25 cellular contexts compared by ENCODE assay signal in genomic region chr11:102325088-102325487, GRCh38. TPM values are rescaled to one million over a fixed set of nuclear protein-coding genes. Genes with fewer than 3 reads are reported as not detected.
A peak's percentile ranks its signal among the peaks of the same experiment; 100 is the strongest.
DNase-seq lines count a peak whose midpoint lies in the region; ATAC-seq, FAIRE-seq and TF ChIP-seq lines count a peak whose summit lies in the region.
"Had no signal": no experiment of that assay in that cellular context is flagged by ENCODE, and none has a peak within 500 bp of the region (broad histone marks: within the 10 kb centered on the region; RNA-seq: fewer than 3 reads in every experiment).

No MANE protein-coding gene starts in this region.

- POLR2A ChIA-PET in CD4-positive, alpha-beta memory T cell (lab: Charles Lee; ENCODE audit: partially characterized antibody), result interaction anchor here (0.6 to 2.1 kb wide), 4 partner anchors 9 to 31 kb away, joined by 3 to 7 read pairs (median 3); no protein-coding TSS in a partner anchor

- no peak for ATAC-seq in gastroesophageal sphincter
- ATAC-seq: effector memory CD8-positive, alpha-beta T cell; HepG2 had no signal

- H3K4me1 Mint-ChIP-seq in CD4-positive, alpha-beta memory T cell, result peaks cover 35 to 61% (median 48%) of the 10 kb centered on the region in 4 donors

- no peak overlapping the region for H3K27ac ChIP-seq in CD4-positive, alpha-beta memory T cell (ENCODE audit: low read depth, low read length)
- no peak overlapping the region for H3K27ac ChIP-seq in VCaP
- H3K27ac ChIP-seq in mesendoderm (ENCODE audit: low read depth, low read length), result no peak overlapping the region
- no peak overlapping the region for H3K27ac ChIP-seq in gastroesophageal sphincter
- H3K27ac ChIP-seq: prostate gland, suprapubic skin, WERI-Rb-1 had no signal

- no peak overlapping the region for H2BK120ac ChIP-seq in mesendoderm (ENCODE audit: low read depth, low read length)

- no peak overlapping the region for H3K4me3 ChIP-seq in CD4-positive, alpha-beta memory T cell (ENCODE audit: low read length in 2 of 2)
- H3K4me3 ChIP-seq in mesendoderm (ENCODE audit: low read length), result no peak overlapping the region
- H3K4me3 ChIP-seq in gastroesophageal sphincter, result no peak overlapping the region
- H3K4me3 ChIP-seq in lower leg skin (ENCODE audit: low read depth, poor library complexity, severe bottlenecking), result no peak overlapping the region
- H3K4me3 ChIP-seq: prostate gland, smooth muscle cell, suprapubic skin had no signal

- H3K9me3 Mint-ChIP-seq in CD4-positive, alpha-beta memory T cell, result no peaks in the 10 kb centered on the region
- H3K9me3 Mint-ChIP-seq: central memory CD8-positive, alpha-beta T cell; effector memory CD8-positive, alpha-beta T cell had no signal

- peaks cover 82% of the 10 kb centered on the region for H3K4me1 ChIP-seq in CD4-positive, alpha-beta memory T cell (ENCODE audit: insufficient read depth, low read length)
- no peaks in the 10 kb centered on the region for H3K4me1 ChIP-seq in mesendoderm (ENCODE audit: control insufficient read depth, low read depth, low read length)
- peaks cover 0 to 38% (median 8%) of the 10 kb centered on the region in 3 donors for H3K4me1 ChIP-seq in gastroesophageal sphincter
- H3K4me1 ChIP-seq: BE2C, prostate gland had no signal

- H3K56ac ChIP-seq in mesendoderm (ENCODE audit: low read length), result no peak overlapping the region

- no peaks in the 10 kb centered on the region for H3K27me3 Mint-ChIP-seq in CD4-positive, alpha-beta memory T cell
- H3K27me3 Mint-ChIP-seq: central memory CD8-positive, alpha-beta T cell; effector memory CD8-positive, alpha-beta T cell had no signal

- no peak overlapping the region for H3K18ac ChIP-seq in mesendoderm (ENCODE audit: low read length)

- peak overlapping the region in 5 of 7 donors; percentile 36 to 81 (median 73) for H3K27ac Mint-ChIP-seq in CD4-positive, alpha-beta memory T cell

- no peaks in the 10 kb centered on the region for H3K79me2 ChIP-seq in mesendoderm (ENCODE audit: control insufficient read depth, insufficient read depth, low read length)

- H3K9ac ChIP-seq in mesendoderm (ENCODE audit: low read length), result no peak overlapping the region

- no peak for TF ChIP-seq EP300 in gastroesophageal sphincter (IDR thresholded peaks at IDR 0.05)

- H2BK15ac ChIP-seq in mesendoderm (replicated peaks; ENCODE audit: low read depth), result no peak overlapping the region

- peak; percentile 8; the same call in 1 of the 2 replicates for TF ChIP-seq POLR2A in GM12892 (IDR thresholded peaks at IDR 0.05; ENCODE audit: low read depth, low read length)
- TF ChIP-seq POLR2A in gastroesophageal sphincter (IDR thresholded peaks at IDR 0.05), result no peak
- TF ChIP-seq POLR2A in lower leg skin (IDR thresholded peaks at IDR 0.05), result no peak

- no peak overlapping the region for H2AK5ac ChIP-seq in mesendoderm (ENCODE audit: low read length)

- DNase-seq in CD4-positive, alpha-beta memory T cell, result no peak
- DNase-seq in GM12892 (ENCODE audit: insufficient read length) (no peak), mesendoderm (peak; percentile 5), H4 (ENCODE audit: low spot score) (no peak), lower leg skin (ENCODE audit: low spot score in 2 of 2) (no peak)
- DNase-seq: activated gamma-delta T cell; amniotic stem cell; BE2C; DMS53; effector memory CD8-positive, alpha-beta T cell; GOT3; kidney; NCI-H1694; NCI-H226; RPMI8226; stimulated activated CD4-positive, alpha-beta T cell treated with anti-CD3 and anti-CD28 coated beads, Interleukin-4, amount 100 ng/mL, for 4 hours; WERI-Rb-1 had no signal

- no CpG with 5 or more reads among the region's 3 CpGs for WGBS in mesendoderm (ENCODE audit: extremely low coverage, insufficient coverage, low lambda C conversion rate)
- 97 to 98% methylated on average over 3 of the region's 3 CpGs for WGBS in gastroesophageal sphincter (ENCODE audit: low coverage in 1 of 2), 2 donors
- WGBS in lower leg skin, 2 donors, result 80 to 85% methylated on average over 3 of the region's 3 CpGs

- peak overlapping the region in 3 of 8 donors; percentile 29 to 44 (median 34) for H3K4me3 Mint-ChIP-seq in CD4-positive, alpha-beta memory T cell
- H3K4me3 Mint-ChIP-seq: central memory CD8-positive, alpha-beta T cell; effector memory CD8-positive, alpha-beta T cell had no signal

- no peaks in the 10 kb centered on the region for H3K27me3 ChIP-seq in CD4-positive, alpha-beta memory T cell (ENCODE audit: insufficient read depth, low read length)
- H3K27me3 ChIP-seq in mesendoderm (ENCODE audit: insufficient read depth, low read length, poor library complexity) (no peaks in the 10 kb centered on the region), gastroesophageal sphincter (no peaks in the 10 kb centered on the region)
- H3K27me3 ChIP-seq: BE2C, suprapubic skin had no signal

- CTCF ChIA-PET in CD4-positive, alpha-beta memory T cell (lab: Charles Lee; ENCODE audit: partially characterized antibody), result interaction anchor here (1.0 to 1.4 kb wide), 6 partner anchors 11 to 37 kb away, joined by 3 to 10 read pairs (median 5); no protein-coding TSS in a partner anchor

- no peaks in the 10 kb centered on the region for H3K79me1 ChIP-seq in mesendoderm (ENCODE audit: low read length)

- no peak overlapping the region for H3K4me2 ChIP-seq in mesendoderm (ENCODE audit: low read length)
- H3K4me2 ChIP-seq: smooth muscle cell had no signal

- no peak overlapping the region for H3K4ac ChIP-seq in mesendoderm (ENCODE audit: low read depth, low read length)

- no peak overlapping the region for H3K23ac ChIP-seq in mesendoderm (ENCODE audit: low read length)

- peaks cover 48% of the 10 kb centered on the region for H3K36me3 ChIP-seq in CD4-positive, alpha-beta memory T cell (ENCODE audit: insufficient read depth, low read length)
- no peaks in the 10 kb centered on the region for H3K36me3 ChIP-seq in mesendoderm (ENCODE audit: control insufficient read depth, insufficient read depth, low read length)
- H3K36me3 ChIP-seq in gastroesophageal sphincter, result peaks cover 0 to 38% of the 10 kb centered on the region in 2 donors
- H3K36me3 ChIP-seq: BE2C, prostate gland, WERI-Rb-1 had no signal

- no peak overlapping the region for H2BK5ac ChIP-seq in mesendoderm (ENCODE audit: low read length)

- no peak overlapping the region for H4K8ac ChIP-seq in mesendoderm (ENCODE audit: low read depth, low read length)

- intact Hi-C loops in CD4-positive, alpha-beta memory T cell (cut with micrococcal nuclease), result no loop called here
- intact Hi-C loops in lower leg skin (cut with DNase I; ENCODE audit: low total_unique reads), result no loop called here

- FAIRE-seq in GM12892 (lab: Jason Lieb, UNC), result no peak
- FAIRE-seq: HepG2 had no signal

- peaks cover 67 to 73% of the 10 kb centered on the region in 2 donors for H3K36me3 Mint-ChIP-seq in CD4-positive, alpha-beta memory T cell

- TF ChIP-seq CTCF in VCaP (conservative IDR thresholded peaks at IDR 0.05) (peak; percentile 53), gastroesophageal sphincter (IDR thresholded peaks at IDR 0.05) (no peak), lower leg skin (IDR thresholded peaks at IDR 0.05) (no peak)

- H3K9me3 ChIP-seq in CD4-positive, alpha-beta memory T cell (ENCODE audit: control insufficient read depth in 1 of 2, low read length in 2 of 2), result no peaks in the 10 kb centered on the region
- no peaks in the 10 kb centered on the region for H3K9me3 ChIP-seq in gastroesophageal sphincter
- H3K9me3 ChIP-seq: BE2C, prostate gland, suprapubic skin had no signal

- no peak overlapping the region for H4K5ac ChIP-seq in mesendoderm (ENCODE audit: low read length)

RNA-seq across cellular contexts. Expression of gene BIRC3, which starts 7.8 kb away (rescaled TPM):
- 100 to 1,000 TPM; 197 to 198 TPM for total RNA-seq in CD4-positive, alpha-beta memory T cell
- 10 to 100 TPM; 82.5 to 86.3 TPM for polyA plus RNA-seq in CD4-positive, alpha-beta memory T cell
- polyA plus RNA-seq in GM12892 (2012; ENCODE audit: missing spikeins), result 109 TPM
- polyA plus RNA-seq in mesendoderm (2013, experiment 1 of 2), result 0.06 TPM
- 0.06 TPM for polyA plus RNA-seq in mesendoderm (2013, experiment 2 of 2)
- 10 to 100 TPM; 10.6 to 19.0 (median 14.0) TPM for total RNA-seq in gastroesophageal sphincter
- total RNA-seq in H4 (2014; rRNA removed; shearing (Covaris generic)), result 0.27 and 0.89 TPM in 2 replicates
- total RNA-seq in lower leg skin, result 10 to 100 TPM; 10.1 to 17.6 (median 10.8) TPM
- polyA plus RNA-seq: neural cell had no signal

RNA-seq across cellular contexts. Expression of gene BIRC2, which starts 21.9 kb away (rescaled TPM):
- 10 to 100 TPM; 60.9 to 61.2 TPM for total RNA-seq in CD4-positive, alpha-beta memory T cell
- polyA plus RNA-seq in CD4-positive, alpha-beta memory T cell, result 10 to 100 TPM; 28.8 to 33.4 TPM
- polyA plus RNA-seq in GM12892 (2012; ENCODE audit: missing spikeins), result 37.2 TPM
- 24.1 TPM for polyA plus RNA-seq in mesendoderm (2013, experiment 1 of 2)
- polyA plus RNA-seq in mesendoderm (2013, experiment 2 of 2), result 23.9 TPM
- 10 to 100 TPM; 22.4 to 58.2 (median 34.0) TPM for total RNA-seq in gastroesophageal sphincter
- 41.1 and 63.7 TPM in 2 replicates for total RNA-seq in H4 (2014; rRNA removed; shearing (Covaris generic))
- total RNA-seq in lower leg skin, result 10 to 100 TPM; 39.3 to 49.3 (median 42.5) TPM

Comparison
In these comparisons a context has a peak if more than half of its experiments do, and no peak if none do; other contexts are left out.
1. RNA of gene BIRC3, which starts 7.8 kb away (total RNA-seq): 197 to 198 TPM in CD4-positive, alpha-beta memory T cell; 10.6 to 19.0 TPM in gastroesophageal sphincter, 10.1 to 17.6 TPM in lower leg skin and 0.27 to 0.89 TPM in H4; every median in the first group is over 4 times any median in the second.